Comparison of ENCODE assay signal across 17 cellular contexts in the genomic region with DNA sequence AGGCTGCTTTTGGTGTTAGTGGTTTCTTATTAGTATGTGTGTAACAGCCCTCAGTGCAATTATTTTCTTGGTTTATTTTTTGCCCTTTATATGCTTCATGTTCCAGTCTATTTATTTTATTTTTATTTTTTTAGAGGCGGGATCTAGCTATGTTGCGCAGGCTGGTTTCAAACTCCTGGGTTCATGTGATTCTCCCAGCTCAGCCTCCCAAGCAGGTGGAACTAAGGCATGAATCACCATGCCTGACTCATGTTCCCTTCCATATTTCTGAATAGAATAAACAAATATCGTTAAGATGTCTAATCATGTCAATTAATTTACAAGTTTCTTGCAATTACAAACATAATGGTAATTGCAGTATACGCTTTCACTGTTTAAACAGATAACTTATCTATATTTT. TPM values are rescaled to one million over a fixed set of nuclear protein-coding genes. Genes with fewer than 3 reads are reported as not detected.
DNase-seq lines count a peak whose midpoint lies in the region; ATAC-seq, FAIRE-seq and TF ChIP-seq lines count a peak whose summit lies in the region.
"Had no signal": no experiment of that assay in that cellular context is flagged by ENCODE, and none has a peak within 500 bp of the region (broad histone marks: within the 10 kb centered on the region; RNA-seq: fewer than 3 reads in every experiment).

No MANE protein-coding gene starts in this region.

- H3K9me3 ChIP-seq in IMR-90 (ENCODE audit: control insufficient read depth, insufficient read depth, low read length) = no peaks in the 10 kb centered on the region
- no peaks in the 10 kb centered on the region for H3K9me3 ChIP-seq in Panc1 (ENCODE audit: control insufficient read depth, insufficient read depth, low read depth, low read length)
- no peaks in the 10 kb centered on the region for H3K9me3 ChIP-seq in endothelial cell of umbilical vein (replicated peaks; ENCODE audit: control insufficient read depth, insufficient read depth, low read length)
- no peaks in the 10 kb centered on the region for H3K9me3 ChIP-seq in prostate gland

- H3K9ac ChIP-seq in IMR-90 (ENCODE audit: low read depth, low read length) = no peak overlapping the region
- H3K9ac ChIP-seq in endothelial cell of umbilical vein (replicated peaks; ENCODE audit: extremely low read depth, insufficient read depth, low read length) = no peak overlapping the region

- in situ Hi-C loops in IMR-90 (cut with MboI; ENCODE audit: low sequenced_read_pairs) = no loop called here
- in situ Hi-C loops in Panc1 (cut with HindIII; ENCODE audit: low pct_unique_long_range_greater_than_20kb, low sequenced_read_pairs) = no loop called here

- TF ChIP-seq POLR2A in IMR-90 (IDR thresholded peaks at IDR 0.05; ENCODE audit: low read depth, low read length) = no peak
- TF ChIP-seq POLR2A in endothelial cell of umbilical vein (IDR thresholded peaks at IDR 0.05; ENCODE audit: low read depth, low read length) = no peak
- no peak for TF ChIP-seq POLR2A in prostate gland (IDR thresholded peaks at IDR 0.05)

- CTCF ChIA-PET in IMR-90 (lab: Yijun Ruan, JAX) = no interaction called here
- CTCF ChIA-PET in Panc1 (lab: Charles Lee) = no interaction called here
- CTCF ChIA-PET in endothelial cell of umbilical vein (lab: Charles Lee) = interaction anchor here (1.0 to 1.5 kb wide), 2 partner anchors 11 to 103 kb away, joined by 3 to 4 read pairs; partner anchors contain the start of genes LATS2 and SKA3

- H3K4ac ChIP-seq in IMR-90 (ENCODE audit: low read depth, low read length) = no peak overlapping the region

- H3K79me1 ChIP-seq in IMR-90 (ENCODE audit: low read depth in 1 of 2, low read length in 2 of 2) = peaks cover 18 to 34% of the 10 kb centered on the region in 2 experiments

- H2BK5ac ChIP-seq in IMR-90 (ENCODE audit: low read depth, low read length, poor library complexity, severe bottlenecking) = no peak overlapping the region

- H3K23ac ChIP-seq in IMR-90 (ENCODE audit: low read depth, low read length) = no peak overlapping the region

- intact Hi-C loops in IMR-90 (cut with micrococcal nuclease) (no loop called here), Panc1 (cut with micrococcal nuclease; ENCODE audit: unreplicated experiment) (no loop called here), endothelial cell of umbilical vein (cut with micrococcal nuclease) (no loop called here), prostate gland (cut with DNase I) (no loop called here)

- no peaks in the 10 kb centered on the region for H3K4me1 ChIP-seq in IMR-90 (ENCODE audit: control insufficient read depth, insufficient read depth, low read length)
- H3K4me1 ChIP-seq in Panc1 (ENCODE audit: control insufficient read depth, insufficient read depth, low read length) = no peaks in the 10 kb centered on the region; the same call in 1 of the 2 replicates
- peaks cover 3% of the 10 kb centered on the region for H3K4me1 ChIP-seq in endothelial cell of umbilical vein (ENCODE audit: control insufficient read depth, extremely low read depth, insufficient read depth, low read length)
- no peaks in the 10 kb centered on the region for H3K4me1 ChIP-seq in prostate gland (replicated peaks)

- H3K79me2 ChIP-seq in endothelial cell of umbilical vein (ENCODE audit: control insufficient read depth, insufficient read depth, low read length) = peaks cover 9% of the 10 kb centered on the region

- no peak overlapping the region for H2BK20ac ChIP-seq in IMR-90 (ENCODE audit: low read depth, low read length)

- no CpG with 5 or more reads among the region's 4 CpGs for WGBS in IMR-90 (ENCODE audit: extremely low coverage in 2 of 2, insufficient read length in 1 of 2), 2 experiments
- 73% methylated on average over 4 of the region's 4 CpGs for WGBS in prostate gland

- no peak for TF ChIP-seq RAD21 in IMR-90 (IDR thresholded peaks at IDR 0.05; ENCODE audit: low read length)

- H2BK15ac ChIP-seq in IMR-90 (ENCODE audit: low read depth, low read length) = no peak overlapping the region

- ATAC-seq in IMR-90 (ENCODE audit: low read depth) (0 out of 2 replicates have a peak, but pooled peaks have one; percentile 44), Panc1 (no peak)
- ATAC-seq: CD8-positive, alpha-beta T cell had no signal

- POLR2A ChIA-PET in IMR-90 (lab: Charles Lee; ENCODE audit: unreplicated experiment) = no interaction called here
- POLR2A ChIA-PET in Panc1 (lab: Charles Lee) = no interaction called here
- POLR2A ChIA-PET in endothelial cell of umbilical vein (lab: Charles Lee) = no interaction called here

- no peak overlapping the region for H4K8ac ChIP-seq in IMR-90 (ENCODE audit: low read depth in 2 of 2, low read length in 2 of 2)

- no peaks in the 10 kb centered on the region for H4K20me1 ChIP-seq in IMR-90 (ENCODE audit: insufficient read depth, low read length)
- no peaks in the 10 kb centered on the region for H4K20me1 ChIP-seq in endothelial cell of umbilical vein (replicated peaks; ENCODE audit: control insufficient read depth, extremely low read depth, insufficient read depth, low read length)

- no peak overlapping the region for H2AK5ac ChIP-seq in IMR-90 (ENCODE audit: low read depth, low read length)

- H3K18ac ChIP-seq in IMR-90 (ENCODE audit: low read depth, low read length) = no peak overlapping the region

- no peak overlapping the region for H4K5ac ChIP-seq in IMR-90 (ENCODE audit: low read depth, low read length)

- DNase-seq in IMR-90 (peak; percentile 54), Panc1 (ENCODE audit: low read depth, low spot score) (peak; percentile 55), endothelial cell of umbilical vein (ENCODE audit: low read depth, low spot score) (peak; percentile 40), prostate gland (ENCODE audit: low spot score) (peak; percentile 18), NCI-H1092 treated with DMSO at 0.1 percent for 48 hours (lab: John Stamatoyannopoulos, UW) (no peak), foreskin melanocyte (no peak), D721Med (ENCODE audit: insufficient read length, low spot score) (no peak)
- DNase-seq: CD8-positive, alpha-beta T cell; GOT3; Karpas-422; MV-4-11; NCI-H1436; NCI-H2029 treated with DMSO at 0.1 percent for 48 hours; NCI-H2171 treated with DMSO at 0.1 percent for 48 hours; NCI-H510A; NCI-H774 had no signal

- H2BK120ac ChIP-seq in IMR-90 (ENCODE audit: low read depth, low read length) = no peak overlapping the region

- no peak for TF ChIP-seq CTCF in IMR-90 (conservative IDR thresholded peaks at IDR 0.05; ENCODE audit: low read depth, low read length)
- no peak for TF ChIP-seq CTCF in Panc1 (IDR thresholded peaks at IDR 0.05)
- no peak for TF ChIP-seq CTCF in endothelial cell of umbilical vein (IDR thresholded peaks at IDR 0.05; ENCODE audit: extremely low read depth in 1 of 2, insufficient read depth in 1 of 2, low read depth in 1 of 2, low read length in 2 of 2)
- TF ChIP-seq CTCF in prostate gland (IDR thresholded peaks at IDR 0.05) = no peak
- no peak for TF ChIP-seq CTCF in D721Med (IDR thresholded peaks at IDR 0.05; ENCODE audit: insufficient read depth, missing control alignments)

- no peak overlapping the region for H2AFZ ChIP-seq in IMR-90 (replicated peaks; ENCODE audit: low read length, poor library complexity)
- no peak overlapping the region for H2AFZ ChIP-seq in endothelial cell of umbilical vein (ENCODE audit: low read depth, low read length)

- H2AK9ac ChIP-seq in IMR-90 (replicated peaks; ENCODE audit: low read depth, low read length, poor library complexity) = no peak overlapping the region

- BruUV-seq in IMR-90 (replicated peaks; lab: Mats Ljungman, UMichigan) (no TSS peak), Panc1 (replicated peaks; lab: Mats Ljungman, UMichigan) (no TSS peak), endothelial cell of umbilical vein (replicated peaks; lab: Mats Ljungman, UMichigan) (no TSS peak)

- no peak overlapping the region for H3K56ac ChIP-seq in IMR-90 (ENCODE audit: extremely low read depth, insufficient read depth, low read length)

- H3K4me3 ChIP-seq in IMR-90 (ENCODE audit: insufficient read depth, low read depth, low read length) (no peak overlapping the region), Panc1 (ENCODE audit: low read depth in 2 of 2, low read length in 2 of 2) (no peak overlapping the region), endothelial cell of umbilical vein (replicated peaks in 1 of 3; ENCODE audit: insufficient read depth in 1 of 3, low read depth in 1 of 3, low read length in 3 of 3) (no peak overlapping the region), prostate gland (no peak overlapping the region)

- FAIRE-seq in endothelial cell of umbilical vein (lab: Jason Lieb, UNC) (peak; percentile 61), D721Med (lab: Jason Lieb, UNC) (no peak)
- FAIRE-seq: GM12892 had no signal

- no peak overlapping the region for H4K91ac ChIP-seq in IMR-90 (ENCODE audit: insufficient read depth, low read depth, low read length)

- peaks cover 1% of the 10 kb centered on the region; the same call in 1 of the 2 replicates for H3K36me3 ChIP-seq in IMR-90 (ENCODE audit: control insufficient read depth, insufficient read depth, low read length)
- peaks cover 8% of the 10 kb centered on the region; the same call in 1 of the 2 replicates for H3K36me3 ChIP-seq in Panc1 (ENCODE audit: control insufficient read depth, insufficient read depth, low read length)
- H3K36me3 ChIP-seq in endothelial cell of umbilical vein (ENCODE audit: control insufficient read depth in 2 of 2, extremely low read depth in 1 of 2, insufficient read depth in 2 of 2, low read length in 2 of 2) = no peaks in the 10 kb centered on the region
- no peaks in the 10 kb centered on the region for H3K36me3 ChIP-seq in prostate gland

- H3K4me2 ChIP-seq in IMR-90 (ENCODE audit: low read depth, low read length) = no peak overlapping the region
- no peak overlapping the region for H3K4me2 ChIP-seq in endothelial cell of umbilical vein (ENCODE audit: insufficient read depth, low read length)

- H3K27ac ChIP-seq in IMR-90 (ENCODE audit: insufficient read depth, low read length) = no peak overlapping the region
- H3K27ac ChIP-seq in Panc1 (ENCODE audit: low read length) = no peak overlapping the region
- H3K27ac ChIP-seq in endothelial cell of umbilical vein (ENCODE audit: insufficient read depth, low read depth, low read length) = no peak overlapping the region
- H3K27ac ChIP-seq in prostate gland = no peak overlapping the region

- dilution Hi-C loops in IMR-90 (cut with HindIII; ENCODE audit: low sequenced_read_pairs, unreplicated experiment) (no loop called here), endothelial cell of umbilical vein (cut with MboI; ENCODE audit: extremely low pct_ligation_motif_present, low sequenced_read_pairs) (no loop called here)

- H3K9me1 ChIP-seq in IMR-90 (ENCODE audit: insufficient read depth, low read length) = no peaks in the 10 kb centered on the region; the same call in 1 of the 2 replicates
- H3K9me1 ChIP-seq in endothelial cell of umbilical vein (replicated peaks; ENCODE audit: control insufficient read depth, extremely low read depth, insufficient read depth, low read length) = no peaks in the 10 kb centered on the region

- H3K14ac ChIP-seq in IMR-90 (replicated peaks; ENCODE audit: low read depth, low read length) = no peak overlapping the region

- H3K27me3 ChIP-seq in IMR-90 (ENCODE audit: control insufficient read depth, insufficient read depth, low read length) (no peaks in the 10 kb centered on the region), Panc1 (ENCODE audit: control insufficient read depth, insufficient read depth, low read length) (no peaks in the 10 kb centered on the region), endothelial cell of umbilical vein (ENCODE audit: control insufficient read depth in 2 of 2, insufficient read depth in 2 of 2, low read length in 2 of 2) (no peaks in the 10 kb centered on the region), prostate gland (replicated peaks; ENCODE audit: insufficient read depth) (no peaks in the 10 kb centered on the region)

RNA-seq across cellular contexts. Expression of gene SKA3, which starts 11.7 kb away (rescaled TPM):
- total RNA-seq in IMR-90 (2012; rRNA removed) (15.6 and 24.4 TPM in 2 replicates), Panc1 (2021; ENCODE audit: unreplicated experiment) (15.1 TPM), endothelial cell of umbilical vein (25.9 and 28.7 TPM in 2 replicates), prostate gland (1 to 10 TPM in 1 of 2 donors, under 1 TPM in 1; 0.59 to 4.3 TPM)
- polyA plus RNA-seq in IMR-90 (2012; rRNA removed) (11.6 and 11.7 TPM in 2 replicates), endothelial cell of umbilical vein (7.6 and 9.4 TPM in 2 replicates)
- 2.0 and 3.5 TPM in 2 replicates for polyA plus RNA-seq in IMR-90 (2012; cell fraction: cytosol; rRNA removed)
- 1.1 and 3.9 TPM in 2 replicates for polyA plus RNA-seq in IMR-90 (2012; cell fraction: nucleus; rRNA removed; ENCODE audit: low replicate concordance)
- 5.0 TPM for polyA plus RNA-seq in Panc1 (2012; ENCODE audit: insufficient read length)
- polyA plus RNA-seq in endothelial cell of umbilical vein (2011; cell fraction: cytosol; rRNA removed) = 14.6 and 20.8 TPM in 2 replicates
- polyA plus RNA-seq in endothelial cell of umbilical vein (2011; cell fraction: nucleus; rRNA removed) = 9.0 and 14.1 TPM in 2 replicates
- 7.4 and 15.5 TPM in 2 replicates for polyA plus RNA-seq in endothelial cell of umbilical vein (2012)
- polyA minus RNA-seq in endothelial cell of umbilical vein = 5.7 and 6.3 TPM in 2 replicates
- 21.1 TPM for polyA minus RNA-seq in endothelial cell of umbilical vein (2011; cell fraction: cytosol; rRNA and poly(A)+ RNA removed)
- 5.5 and 9.9 TPM in 2 replicates for polyA minus RNA-seq in endothelial cell of umbilical vein (2011; cell fraction: nucleus; rRNA and poly(A)+ RNA removed)

RNA-seq across cellular contexts. Expression of gene MRPL57, which starts 11.8 kb away (rescaled TPM):
- total RNA-seq in IMR-90 (2012; rRNA removed) (5.3 and 7.0 TPM in 2 replicates), Panc1 (2021; ENCODE audit: unreplicated experiment) (14.0 TPM), endothelial cell of umbilical vein (19.5 and 23.1 TPM in 2 replicates), prostate gland (10 to 100 TPM; 51.5 to 89.6 TPM)
- polyA plus RNA-seq in IMR-90 (2012; rRNA removed) (8.0 and 14.2 TPM in 2 replicates), endothelial cell of umbilical vein (17.7 and 20.8 TPM in 2 replicates)
- 13.3 and 19.2 TPM in 2 replicates for polyA plus RNA-seq in IMR-90 (2012; cell fraction: cytosol; rRNA removed)
- 4.7 and 5.8 TPM in 2 replicates for polyA plus RNA-seq in IMR-90 (2012; cell fraction: nucleus; rRNA removed; ENCODE audit: low replicate concordance)
- 15.5 TPM for polyA plus RNA-seq in Panc1 (2012; ENCODE audit: insufficient read length)
- 14.4 TPM in 2 replicates for polyA plus RNA-seq in endothelial cell of umbilical vein (2011; cell fraction: cytosol; rRNA removed)
- 4.5 and 5.3 TPM in 2 replicates for polyA plus RNA-seq in endothelial cell of umbilical vein (2011; cell fraction: nucleus; rRNA removed)
- 17.7 and 22.6 TPM in 2 replicates for polyA plus RNA-seq in endothelial cell of umbilical vein (2012)
- polyA minus RNA-seq in endothelial cell of umbilical vein = 6.0 and 10.6 TPM in 2 replicates
- 11.2 TPM for polyA minus RNA-seq in endothelial cell of umbilical vein (2011; cell fraction: cytosol; rRNA and poly(A)+ RNA removed)
- polyA minus RNA-seq in endothelial cell of umbilical vein (2011; cell fraction: nucleus; rRNA and poly(A)+ RNA removed) = 1.6 and 2.8 TPM in 2 replicates

RNA-seq across cellular contexts. Expression of gene SAP18, which starts 24.7 kb away (rescaled TPM):
- total RNA-seq in IMR-90 (2012; rRNA removed) (37.6 and 75.0 TPM in 2 replicates), Panc1 (2021; ENCODE audit: unreplicated experiment) (186 TPM), endothelial cell of umbilical vein (191 and 221 TPM in 2 replicates), prostate gland (10 to 100 TPM; 84.5 to 84.6 TPM)
- polyA plus RNA-seq in IMR-90 (2012; rRNA removed) (69.5 and 72.3 TPM in 2 replicates), endothelial cell of umbilical vein (29.7 and 30.3 TPM in 2 replicates)
- 11.0 and 33.7 TPM in 2 replicates for polyA plus RNA-seq in IMR-90 (2012; cell fraction: cytosol; rRNA removed)
- 2.3 and 22.9 TPM in 2 replicates for polyA plus RNA-seq in IMR-90 (2012; cell fraction: nucleus; rRNA removed; ENCODE audit: low replicate concordance)
- 233 TPM for polyA plus RNA-seq in Panc1 (2012; ENCODE audit: insufficient read length)
- polyA plus RNA-seq in endothelial cell of umbilical vein (2011; cell fraction: cytosol; rRNA removed) = 49.9 and 65.8 TPM in 2 replicates
- 33.7 and 34.6 TPM in 2 replicates for polyA plus RNA-seq in endothelial cell of umbilical vein (2011; cell fraction: nucleus; rRNA removed)
- 163 and 187 TPM in 2 replicates for polyA plus RNA-seq in endothelial cell of umbilical vein (2012)
- 9.4 and 12.8 TPM in 2 replicates for polyA minus RNA-seq in endothelial cell of umbilical vein
- 11.0 TPM for polyA minus RNA-seq in endothelial cell of umbilical vein (2011; cell fraction: cytosol; rRNA and poly(A)+ RNA removed)
- polyA minus RNA-seq in endothelial cell of umbilical vein (2011; cell fraction: nucleus; rRNA and poly(A)+ RNA removed) = 16.0 and 16.1 TPM in 2 replicates

Comparison
In these comparisons a context has a peak if more than half of its experiments do, and no peak if none do; other contexts are left out.
1. DNase-seq: peak in IMR-90 (single experiment), Panc1 (single experiment), endothelial cell of umbilical vein (single experiment) and prostate gland (single experiment); none in NCI-H1092 treated with DMSO at 0.1 percent for 48 hours (single experiment), foreskin melanocyte (single experiment) and D721Med (single experiment).